ENCODE assay signal across 1 cellular context in genomic region chr15:99504823-99505551, GRCh38.
TF ChIP-seq lines count a peak whose summit lies in the region.

No MANE protein-coding gene starts in this region.

TF ChIP-seq in SK-N-SH treated with all-trans-retinoic acid at 6 μM for 48 hours, 23 proteins besides CTCF, POLR2A, EP300 and RAD21 (continued from another document):
- no peak for TF ChIP-seq POU6F1 (CRISPR knock-in tag; IDR thresholded peaks at IDR 0.05; ENCODE audit: borderline replicate concordance, low read depth)
